In genomic region chr17:29645516-29646051, GRCh38 we compare ENCODE assay signal across 1 cellular context.
TF ChIP-seq lines count a peak whose summit lies in the region.

No MANE protein-coding gene starts in this region.

TF ChIP-seq in IMR-90, 13 proteins besides CTCF, POLR2A, EP300 and RAD21:
- TF ChIP-seq MAFK (IDR thresholded peaks at IDR 0.05; ENCODE audit: low read depth, low read length) (no peak), CHD1 (IDR thresholded peaks at IDR 0.05; ENCODE audit: low read depth, low read length) (no peak), RFX5 (IDR thresholded peaks at IDR 0.05; ENCODE audit: low read depth, low read length) (no peak), SMC3 (IDR thresholded peaks at IDR 0.05; ENCODE audit: low read depth, low read length) (no peak), NFE2L2 (IDR thresholded peaks at IDR 0.05; ENCODE audit: low read depth, low read length) (no peak), MAZ (IDR thresholded peaks at IDR 0.05; ENCODE audit: borderline replicate concordance, low read depth, low read length) (no peak), CEBPB (IDR thresholded peaks at IDR 0.05; ENCODE audit: low read depth, low read length) (peak; percentile 86), BHLHE40 (IDR thresholded peaks at IDR 0.05; ENCODE audit: low read depth, low read length) (peak; percentile 73), FOS (IDR thresholded peaks at IDR 0.05; ENCODE audit: low read depth, low read length) (no peak), MXI1 (IDR thresholded peaks at IDR 0.05; ENCODE audit: borderline replicate concordance, low read depth, low read length) (no peak), USF2 (IDR thresholded peaks at IDR 0.05; ENCODE audit: low read depth, low read length) (peak; percentile 91), RCOR1 (IDR thresholded peaks at IDR 0.05; ENCODE audit: insufficient replicate concordance, low read length) (no peak)
- TF ChIP-seq, protein P1, sequence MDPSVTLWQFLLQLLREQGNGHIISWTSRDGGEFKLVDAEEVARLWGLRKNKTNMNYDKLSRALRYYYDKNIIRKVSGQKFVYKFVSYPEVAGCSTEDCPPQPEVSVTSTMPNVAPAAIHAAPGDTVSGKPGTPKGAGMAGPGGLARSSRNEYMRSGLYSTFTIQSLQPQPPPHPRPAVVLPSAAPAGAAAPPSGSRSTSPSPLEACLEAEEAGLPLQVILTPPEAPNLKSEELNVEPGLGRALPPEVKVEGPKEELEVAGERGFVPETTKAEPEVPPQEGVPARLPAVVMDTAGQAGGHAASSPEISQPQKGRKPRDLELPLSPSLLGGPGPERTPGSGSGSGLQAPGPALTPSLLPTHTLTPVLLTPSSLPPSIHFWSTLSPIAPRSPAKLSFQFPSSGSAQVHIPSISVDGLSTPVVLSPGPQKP (IDR thresholded peaks at IDR 0.05; ENCODE audit: borderline replicate concordance, low read depth, low read length) = no peak
TF ChIP-seq in IMR-90: peak in this region for 3.
